In genomic region chr7:77327932-77328628, GRCh38 we compare ENCODE assay signal across 2 cellular contexts.
TF ChIP-seq lines count a peak whose summit lies in the region.

No MANE protein-coding gene starts in this region.

TF ChIP-seq in IMR-90, 13 proteins besides CTCF, POLR2A, EP300 and RAD21 (continued from another document):
- TF ChIP-seq USF2 (IDR thresholded peaks at IDR 0.05; ENCODE audit: low read depth, low read length) (no peak), MAFK (IDR thresholded peaks at IDR 0.05; ENCODE audit: low read depth, low read length) (no peak), RFX5 (IDR thresholded peaks at IDR 0.05; ENCODE audit: low read depth, low read length) (no peak), CEBPB (IDR thresholded peaks at IDR 0.05; ENCODE audit: low read depth, low read length) (no peak), SMC3 (IDR thresholded peaks at IDR 0.05; ENCODE audit: low read depth, low read length) (no peak), BHLHE40 (IDR thresholded peaks at IDR 0.05; ENCODE audit: low read depth, low read length) (no peak), CHD1 (IDR thresholded peaks at IDR 0.05; ENCODE audit: low read depth, low read length) (no peak), MXI1 (IDR thresholded peaks at IDR 0.05; ENCODE audit: borderline replicate concordance, low read depth, low read length) (no peak), NFE2L2 (IDR thresholded peaks at IDR 0.05; ENCODE audit: low read depth, low read length) (no peak)

TF ChIP-seq in SK-N-SH treated with all-trans-retinoic acid at 6 μM for 48 hours, 23 proteins besides CTCF, POLR2A, EP300 and RAD21 (continued from another document):
- TF ChIP-seq ISL1 (CRISPR knock-in tag; IDR thresholded peaks at IDR 0.05) (no peak), ZC3H10 (CRISPR knock-in tag; IDR thresholded peaks at IDR 0.05) (no peak), PATZ1 (CRISPR knock-in tag; IDR thresholded peaks at IDR 0.05; ENCODE audit: borderline replicate concordance) (no peak), ESRRG (CRISPR knock-in tag; IDR thresholded peaks at IDR 0.05) (no peak), POU6F1 (CRISPR knock-in tag; IDR thresholded peaks at IDR 0.05; ENCODE audit: borderline replicate concordance, low read depth) (no peak)
